Comparison of ENCODE assay signal across 2 cellular contexts in the genomic region with DNA sequence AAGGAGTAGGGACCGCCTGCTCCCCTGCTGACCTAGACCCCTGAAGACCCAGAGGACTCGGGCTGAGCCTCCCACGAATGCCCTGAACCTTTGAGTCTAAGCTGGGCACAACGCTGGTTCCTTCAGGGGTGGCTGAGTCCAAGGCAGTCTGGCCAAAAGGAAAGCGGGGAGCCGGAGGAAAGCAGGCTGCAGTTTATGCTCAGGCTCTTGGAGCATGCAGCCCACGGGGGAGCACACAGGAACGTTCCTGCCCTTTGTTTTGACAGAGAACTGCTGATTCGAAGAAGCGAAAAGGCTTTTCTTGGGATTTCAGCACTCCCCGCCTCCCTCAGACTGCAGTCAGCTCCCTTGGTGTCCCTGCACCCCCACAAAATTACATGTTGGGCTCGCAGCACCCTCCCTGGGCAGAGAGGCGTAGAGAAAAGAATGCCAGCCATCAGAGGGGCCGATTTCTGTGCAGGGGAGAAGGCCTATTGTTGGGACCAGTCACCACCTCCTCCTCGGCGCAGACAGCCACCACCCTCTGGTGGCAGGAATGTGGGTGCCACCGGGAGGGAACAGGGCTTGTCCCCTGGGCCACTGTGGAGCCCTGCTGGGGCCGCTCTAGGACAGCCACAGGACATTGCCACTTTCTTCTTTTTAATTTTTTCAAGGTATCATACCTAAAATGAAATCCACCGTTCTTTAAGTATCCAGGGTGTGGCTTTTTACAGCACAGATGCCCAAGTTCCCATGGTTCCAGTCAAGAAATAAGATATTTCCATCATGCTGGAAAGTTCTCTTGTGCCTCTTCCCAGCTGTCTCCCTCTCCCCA.
TF ChIP-seq lines count a peak whose summit lies in the region.

No MANE protein-coding gene starts in this region.

TF ChIP-seq in WTC11, 78 proteins besides CTCF, POLR2A, EP300 and RAD21 (continued from another document and continues in another):
- TF ChIP-seq, protein P1, sequence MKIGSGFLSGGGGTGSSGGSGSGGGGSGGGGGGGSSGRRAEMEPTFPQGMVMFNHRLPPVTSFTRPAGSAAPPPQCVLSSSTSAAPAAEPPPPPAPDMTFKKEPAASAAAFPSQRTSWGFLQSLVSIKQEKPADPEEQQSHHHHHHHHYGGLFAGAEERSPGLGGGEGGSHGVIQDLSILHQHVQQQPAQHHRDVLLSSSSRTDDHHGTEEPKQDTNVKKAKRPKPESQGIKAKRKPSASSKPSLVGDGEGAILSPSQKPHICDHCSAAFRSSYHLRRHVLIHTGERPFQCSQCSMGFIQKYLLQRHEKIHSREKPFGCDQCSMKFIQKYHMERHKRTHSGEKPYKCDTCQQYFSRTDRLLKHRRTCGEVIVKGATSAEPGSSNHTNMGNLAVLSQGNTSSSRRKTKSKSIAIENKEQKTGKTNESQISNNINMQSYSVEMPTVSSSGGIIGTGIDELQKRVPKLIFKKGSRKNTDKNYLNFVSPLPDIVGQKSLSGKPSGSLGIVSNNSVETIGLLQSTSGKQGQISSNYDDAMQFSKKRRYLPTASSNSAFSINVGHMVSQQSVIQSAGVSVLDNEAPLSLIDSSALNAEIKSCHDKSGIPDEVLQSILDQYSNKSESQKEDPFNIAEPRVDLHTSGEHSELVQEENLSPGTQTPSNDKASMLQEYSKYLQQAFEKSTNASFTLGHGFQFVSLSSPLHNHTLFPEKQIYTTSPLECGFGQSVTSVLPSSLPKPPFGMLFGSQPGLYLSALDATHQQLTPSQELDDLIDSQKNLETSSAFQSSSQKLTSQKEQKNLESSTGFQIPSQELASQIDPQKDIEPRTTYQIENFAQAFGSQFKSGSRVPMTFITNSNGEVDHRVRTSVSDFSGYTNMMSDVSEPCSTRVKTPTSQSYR (CRISPR knock-in tag; IDR thresholded peaks at IDR 0.05), result no peak
- TF ChIP-seq, protein P2, sequence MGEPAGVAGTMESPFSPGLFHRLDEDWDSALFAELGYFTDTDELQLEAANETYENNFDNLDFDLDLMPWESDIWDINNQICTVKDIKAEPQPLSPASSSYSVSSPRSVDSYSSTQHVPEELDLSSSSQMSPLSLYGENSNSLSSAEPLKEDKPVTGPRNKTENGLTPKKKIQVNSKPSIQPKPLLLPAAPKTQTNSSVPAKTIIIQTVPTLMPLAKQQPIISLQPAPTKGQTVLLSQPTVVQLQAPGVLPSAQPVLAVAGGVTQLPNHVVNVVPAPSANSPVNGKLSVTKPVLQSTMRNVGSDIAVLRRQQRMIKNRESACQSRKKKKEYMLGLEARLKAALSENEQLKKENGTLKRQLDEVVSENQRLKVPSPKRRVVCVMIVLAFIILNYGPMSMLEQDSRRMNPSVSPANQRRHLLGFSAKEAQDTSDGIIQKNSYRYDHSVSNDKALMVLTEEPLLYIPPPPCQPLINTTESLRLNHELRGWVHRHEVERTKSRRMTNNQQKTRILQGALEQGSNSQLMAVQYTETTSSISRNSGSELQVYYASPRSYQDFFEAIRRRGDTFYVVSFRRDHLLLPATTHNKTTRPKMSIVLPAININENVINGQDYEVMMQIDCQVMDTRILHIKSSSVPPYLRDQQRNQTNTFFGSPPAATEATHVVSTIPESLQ (CRISPR knock-in tag; IDR thresholded peaks at IDR 0.05), result no peak
- no peak for TF ChIP-seq OVOL2 (CRISPR knock-in tag; IDR thresholded peaks at IDR 0.05; ENCODE audit: borderline replicate concordance)
- TF ChIP-seq FOXK1 (CRISPR knock-in tag; IDR thresholded peaks at IDR 0.05), result peak; percentile 18; the same call in 1 of the 2 replicates
- TF ChIP-seq HMGA2 (CRISPR knock-in tag; IDR thresholded peaks at IDR 0.05), result 0 out of 2 replicates have a peak, but pooled peaks have one; percentile 41
- 0 out of 2 replicates have a peak, but pooled peaks have one; percentile 51 for TF ChIP-seq SP1 (CRISPR knock-in tag; conservative IDR thresholded peaks at IDR 0.05)
- TF ChIP-seq, protein P3, sequence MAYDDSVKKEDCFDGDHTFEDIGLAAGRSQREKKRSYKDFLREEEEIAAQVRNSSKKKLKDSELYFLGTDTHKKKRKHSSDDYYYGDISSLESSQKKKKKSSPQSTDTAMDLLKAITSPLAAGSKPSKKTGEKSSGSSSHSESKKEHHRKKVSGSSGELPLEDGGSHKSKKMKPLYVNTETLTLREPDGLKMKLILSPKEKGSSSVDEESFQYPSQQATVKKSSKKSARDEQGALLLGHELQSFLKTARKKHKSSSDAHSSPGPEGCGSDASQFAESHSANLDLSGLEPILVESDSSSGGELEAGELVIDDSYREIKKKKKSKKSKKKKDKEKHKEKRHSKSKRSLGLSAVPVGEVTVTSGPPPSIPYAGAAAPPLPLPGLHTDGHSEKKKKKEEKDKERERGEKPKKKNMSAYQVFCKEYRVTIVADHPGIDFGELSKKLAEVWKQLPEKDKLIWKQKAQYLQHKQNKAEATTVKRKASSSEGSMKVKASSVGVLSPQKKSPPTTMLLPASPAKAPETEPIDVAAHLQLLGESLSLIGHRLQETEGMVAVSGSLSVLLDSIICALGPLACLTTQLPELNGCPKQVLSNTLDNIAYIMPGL (CRISPR knock-in tag; IDR thresholded peaks at IDR 0.05), result peak; percentile 26; the same call in 1 of the 2 replicates
- TF ChIP-seq GABPB1 (CRISPR knock-in tag; IDR thresholded peaks at IDR 0.05), result peak; percentile 54; the same call in 1 of the 2 replicates
- TF ChIP-seq, protein P4, sequence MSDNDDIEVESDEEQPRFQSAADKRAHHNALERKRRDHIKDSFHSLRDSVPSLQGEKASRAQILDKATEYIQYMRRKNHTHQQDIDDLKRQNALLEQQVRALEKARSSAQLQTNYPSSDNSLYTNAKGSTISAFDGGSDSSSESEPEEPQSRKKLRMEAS (CRISPR knock-in tag; IDR thresholded peaks at IDR 0.05), result peak; percentile 27; the same call in 1 of the 2 replicates
- no peak for TF ChIP-seq MYBL2 (CRISPR knock-in tag; IDR thresholded peaks at IDR 0.05)
- 0 out of 2 replicates have a peak, but pooled peaks have one; percentile 72 for TF ChIP-seq GTF2I (CRISPR knock-in tag; conservative IDR thresholded peaks at IDR 0.05)
- TF ChIP-seq ETV6 (CRISPR knock-in tag; IDR thresholded peaks at IDR 0.05), result 0 out of 2 replicates have a peak, but pooled peaks have one; percentile 38
- peak; percentile 76; the same call in 1 of the 2 replicates for TF ChIP-seq ZNF423 (CRISPR knock-in tag; IDR thresholded peaks at IDR 0.05)
- peak; percentile 51; the same call in 1 of the 2 replicates for TF ChIP-seq SMAD3 (CRISPR knock-in tag; IDR thresholded peaks at IDR 0.05; ENCODE audit: borderline replicate concordance)
- TF ChIP-seq, protein P5, sequence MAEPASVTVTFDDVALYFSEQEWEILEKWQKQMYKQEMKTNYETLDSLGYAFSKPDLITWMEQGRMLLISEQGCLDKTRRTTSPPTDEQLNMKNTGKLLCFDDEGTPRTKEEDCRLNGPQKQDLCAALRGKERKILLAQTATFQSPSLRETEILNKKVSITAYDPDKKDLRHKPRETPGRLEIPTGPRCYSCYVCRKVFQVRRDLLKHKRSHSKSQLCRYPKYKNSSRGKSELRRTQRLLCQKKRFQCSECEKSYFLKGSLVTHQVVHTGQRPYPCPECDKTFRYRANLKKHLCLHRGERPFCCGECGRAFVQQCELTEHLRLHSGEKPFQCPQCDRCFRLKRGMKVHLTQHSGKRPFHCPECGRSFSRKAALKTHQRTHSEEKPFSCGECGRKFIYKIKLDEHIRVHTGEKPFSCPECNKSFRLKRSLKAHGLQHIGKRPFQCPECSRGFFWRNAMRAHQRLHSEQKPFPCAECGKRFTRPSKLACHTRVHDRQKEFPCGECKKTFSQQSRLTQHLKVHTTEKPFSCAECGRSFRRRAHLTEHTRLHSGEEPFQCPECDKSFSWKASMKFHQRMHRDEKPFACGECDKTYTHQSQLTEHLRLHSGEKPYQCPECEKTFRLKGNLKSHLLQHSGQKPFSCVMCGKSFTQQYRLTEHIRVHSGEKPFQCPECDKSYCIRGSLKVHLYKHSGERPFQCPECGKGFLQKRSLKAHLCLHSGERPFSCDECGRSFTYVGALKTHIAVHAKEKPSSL (CRISPR knock-in tag; conservative IDR thresholded peaks at IDR 0.05), result no peak
- TF ChIP-seq TEAD1 (CRISPR knock-in tag; IDR thresholded peaks at IDR 0.05), result peak; percentile 100
- 0 out of 2 replicates have a peak, but pooled peaks have one; percentile 25 for TF ChIP-seq TP53 (CRISPR knock-in tag; IDR thresholded peaks at IDR 0.05)

TF ChIP-seq in HepG2, 621 proteins besides CTCF, POLR2A, EP300 and RAD21 (continued from another document and continues in another):
- TF ChIP-seq SKIL (CRISPR knock-in tag; IDR thresholded peaks at IDR 0.05; ENCODE audit: borderline replicate concordance) (no peak), ZBTB38 (CRISPR knock-in tag; IDR thresholded peaks at IDR 0.05) (0 out of 2 replicates have a peak, but pooled peaks have one; percentile 23), NR2F1 (CRISPR knock-in tag; IDR thresholded peaks at IDR 0.05) (no peak), ZNF263 (CRISPR knock-in tag; IDR thresholded peaks at IDR 0.05) (0 out of 2 replicates have a peak, but pooled peaks have one; percentile 43), MLX (CRISPR knock-in tag; IDR thresholded peaks at IDR 0.05) (no peak), ZBTB26 (CRISPR knock-in tag; IDR thresholded peaks at IDR 0.05; ENCODE audit: borderline replicate concordance) (peak; percentile 53; the same call in 1 of the 2 replicates), SMAD9 (CRISPR knock-in tag; IDR thresholded peaks at IDR 0.05) (no peak), ZSCAN22 (CRISPR knock-in tag; IDR thresholded peaks at IDR 0.05) (no peak), ARHGAP35 (CRISPR knock-in tag; IDR thresholded peaks at IDR 0.05; ENCODE audit: borderline replicate concordance) (no peak), MTA1 (CRISPR knock-in tag; IDR thresholded peaks at IDR 0.05; ENCODE audit: borderline replicate concordance) (no peak), SNAPC5 (CRISPR knock-in tag; IDR thresholded peaks at IDR 0.05; ENCODE audit: borderline replicate concordance) (no peak), SIX4 (CRISPR knock-in tag; IDR thresholded peaks at IDR 0.05) (peak; percentile 46), SALL2 (CRISPR knock-in tag; IDR thresholded peaks at IDR 0.05) (no peak), KLF16 (CRISPR knock-in tag; IDR thresholded peaks at IDR 0.05) (0 out of 4 replicates have a peak, but pooled peaks of 1 of the 2 experiments have one; percentile 48), AGO2 (optimal IDR thresholded peaks at IDR 0.05; ENCODE audit: low read depth, low read length) (peak; percentile 13), ATF4 (CRISPR knock-in tag; IDR thresholded peaks at IDR 0.05) (0 out of 4 replicates have a peak, but pooled peaks of 1 of the 2 experiments have one; percentile 38), ZNF331 (CRISPR knock-in tag; IDR thresholded peaks at IDR 0.05) (peak; percentile 83), TEF (CRISPR knock-in tag; IDR thresholded peaks at IDR 0.05) (no peak)
- TF ChIP-seq, protein P1 (CRISPR knock-in tag; IDR thresholded peaks at IDR 0.05; ENCODE audit: borderline replicate concordance), result peak; percentile 12; the same call in 1 of the 2 replicates
